In genomic region chr15:45185903-45186770, GRCh38 we compare ENCODE assay signal across 9 cellular contexts. TPM values are rescaled to one million over a fixed set of nuclear protein-coding genes. Genes with fewer than 3 reads are reported as not detected.
A peak's percentile ranks its signal among the peaks of the same experiment; 100 is the strongest.
DNase-seq lines count a peak whose midpoint lies in the region; TF ChIP-seq lines count a peak whose summit lies in the region.
"Had no signal": no experiment of that assay in that cellular context is flagged by ENCODE, and none has a peak within 500 bp of the region (broad histone marks: within the 10 kb centered on the region; RNA-seq: fewer than 3 reads in every experiment).

No MANE protein-coding gene starts in this region.

- intact Hi-C loops in mammary epithelial cell (cut with micrococcal nuclease), result no loop called here

- no peaks in the 10 kb centered on the region for H3K36me3 Mint-ChIP-seq in activated CD4-positive, alpha-beta T cell treated with anti-CD3 and anti-CD28 coated beads, Interleukin-2, amount 10 ng/mL, durations not matched to agents 7 days and 5 days (ENCODE audit: low read depth)

- no peak for TF ChIP-seq EP300 in tibial nerve (IDR thresholded peaks at IDR 0.05)

- no peaks in the 10 kb centered on the region for H3K27me3 ChIP-seq in mammary epithelial cell (ENCODE audit: insufficient read depth, low read length)
- H3K27me3 ChIP-seq in tibial nerve, result no peaks in the 10 kb centered on the region

- POLR2A ChIA-PET in activated CD4-positive, alpha-beta T cell treated with anti-CD3 and anti-CD28 coated beads, Interleukin-2, amount 10 ng/mL, durations not matched to agents 7 days and 5 days (lab: Charles Lee), result no interaction called here

- 36% methylated on average over 7 of the region's 8 CpGs for WGBS in mammary epithelial cell (ENCODE audit: low coverage, missing lambda C conversion rate)
- 77 to 84% methylated on average over 5 of the region's 8 CpGs for WGBS in mesodermal cell (ENCODE audit: insufficient coverage in 2 of 2), 2 experiments
- WGBS in tibial nerve, 2 donors, result 34 to 41% methylated on average over 8 of the region's 8 CpGs

- in situ Hi-C loops in mammary epithelial cell (cut with MboI; ENCODE audit: low sequenced_read_pairs in 2 of 2), result no loop called here

- H3K9ac ChIP-seq in mammary epithelial cell (ENCODE audit: insufficient read depth, low read length), result no peak overlapping the region

- H3K79me2 ChIP-seq in mammary epithelial cell (ENCODE audit: insufficient read depth, low read length), result no peaks in the 10 kb centered on the region

- H3K4me1 ChIP-seq in mammary epithelial cell (ENCODE audit: insufficient read depth, low read length) (peaks cover 6% of the 10 kb centered on the region), mesodermal cell (ENCODE audit: control insufficient read depth, insufficient read depth, low read length, poor library complexity, severe bottlenecking) (peaks cover 17% of the 10 kb centered on the region), tibial nerve (peaks cover 0 to 41% (median 17%) of the 10 kb centered on the region in 4 donors)

- peaks cover 12% of the 10 kb centered on the region for H3K4me1 Mint-ChIP-seq in activated CD4-positive, alpha-beta T cell treated with anti-CD3 and anti-CD28 coated beads, Interleukin-2, amount 10 ng/mL, durations not matched to agents 7 days and 5 days

- H3K9me3 Mint-ChIP-seq in activated CD4-positive, alpha-beta T cell treated with anti-CD3 and anti-CD28 coated beads, Interleukin-2, amount 10 ng/mL, durations not matched to agents 7 days and 5 days, result no peaks in the 10 kb centered on the region

- peak overlapping the region; percentile 64 for H3K4me3 Mint-ChIP-seq in activated CD4-positive, alpha-beta T cell treated with anti-CD3 and anti-CD28 coated beads, Interleukin-2, amount 10 ng/mL, durations not matched to agents 7 days and 5 days

- BruUV-seq in mammary epithelial cell (replicated peaks; lab: Mats Ljungman, UMichigan), result no TSS peak

- no peak for TF ChIP-seq CTCF in mammary epithelial cell (conservative IDR thresholded peaks at IDR 0.05 in 1 of 2, IDR thresholded peaks at IDR 0.05 in 1 of 2; ENCODE audit: extremely low read depth in 1 of 2, insufficient read depth in 1 of 2, low read depth in 1 of 2, low read length in 2 of 2)
- TF ChIP-seq CTCF in tibial nerve (IDR thresholded peaks at IDR 0.05), result no peak

- CTCF ChIA-PET in activated CD4-positive, alpha-beta T cell treated with anti-CD3 and anti-CD28 coated beads, Interleukin-2, amount 10 ng/mL, durations not matched to agents 7 days and 5 days (lab: Charles Lee), result interaction anchor here (0.7 to 2.1 kb wide), 6 partner anchors 12 to 23 kb away, joined by 3 to 13 read pairs (median 4); no protein-coding TSS in a partner anchor
- CTCF ChIA-PET in mammary epithelial cell (lab: Charles Lee; ENCODE audit: low non-redundant PET), result no interaction called here

- H3K4me3 ChIP-seq in mammary epithelial cell (replicated peaks in 1 of 3; ENCODE audit: insufficient read depth in 1 of 3, low read depth in 2 of 3, low read length in 3 of 3) (no peak overlapping the region), mesodermal cell (ENCODE audit: extremely low read depth, insufficient read depth, low read length, poor library complexity, severe bottlenecking) (peak overlapping the region; percentile 63), tibial nerve (peak overlapping the region; percentile 62 to 91 (median 76))

- dilution Hi-C loops in mammary epithelial cell (cut with HindIII; ENCODE audit: low sequenced_read_pairs), result no loop called here

- H2AFZ ChIP-seq in mammary epithelial cell (ENCODE audit: low read depth, low read length), result peak overlapping the region; percentile 10

- peaks cover 22% of the 10 kb centered on the region for H3K27me3 Mint-ChIP-seq in activated CD4-positive, alpha-beta T cell treated with anti-CD3 and anti-CD28 coated beads, Interleukin-2, amount 10 ng/mL, durations not matched to agents 7 days and 5 days

- TF ChIP-seq POLR2A in tibial nerve (IDR thresholded peaks at IDR 0.05), result no peak

- H3K27ac ChIP-seq in mammary epithelial cell (ENCODE audit: insufficient read depth, low read depth, low read length), result no peak overlapping the region
- peak overlapping the region; percentile 24 for H3K27ac ChIP-seq in mesodermal cell (ENCODE audit: low read depth, low read length, severe bottlenecking)
- H3K27ac ChIP-seq in tibial nerve, result peak overlapping the region; percentile 84 to 96 (median 90)

- H3K4me2 ChIP-seq in mammary epithelial cell (ENCODE audit: insufficient read depth, low read depth, low read length), result no peak overlapping the region

- no peak overlapping the region for H3K27ac Mint-ChIP-seq in activated CD4-positive, alpha-beta T cell treated with anti-CD3 and anti-CD28 coated beads, Interleukin-2, amount 10 ng/mL, durations not matched to agents 7 days and 5 days

- H3K9me3 ChIP-seq in mammary epithelial cell (replicated peaks; ENCODE audit: insufficient read depth, low read length), result no peaks in the 10 kb centered on the region
- no peaks in the 10 kb centered on the region for H3K9me3 ChIP-seq in mesodermal cell (ENCODE audit: control insufficient read depth, low read length)
- H3K9me3 ChIP-seq in tibial nerve, result no peaks in the 10 kb centered on the region

- no peak for DNase-seq in activated CD4-positive, alpha-beta T cell treated with anti-CD3 and anti-CD28 coated beads, Interleukin-2, amount 10 ng/mL, durations not matched to agents 7 days and 5 days
- DNase-seq in activated CD4-positive, alpha-beta T cell treated with anti-CD3 and anti-CD28 coated beads, Interleukin-2, amount 50 U/mL, for 1 hour, result no peak
- DNase-seq in mammary epithelial cell (no peak), tibial nerve (ENCODE audit: low spot score in 2 of 2) (no peak), NCI-H1417 (lab: John Stamatoyannopoulos, UW) (no peak), SIG-M5 (lab: John Stamatoyannopoulos, UW) (no peak), MV-4-11 (lab: John Stamatoyannopoulos, UW) (no peak)
- DNase-seq: AML-193 had no signal

- no peaks in the 10 kb centered on the region for H4K20me1 ChIP-seq in mammary epithelial cell (ENCODE audit: insufficient read depth, low read length)

- H3K36me3 ChIP-seq in mammary epithelial cell (ENCODE audit: insufficient read depth, low read length), result no peaks in the 10 kb centered on the region
- H3K36me3 ChIP-seq in mesodermal cell (ENCODE audit: control insufficient read depth, insufficient read depth, low read length), result peaks cover 16% of the 10 kb centered on the region
- no peaks in the 10 kb centered on the region for H3K36me3 ChIP-seq in tibial nerve

RNA-seq across cellular contexts. Expression of gene SHF, which starts 1.6 kb away (rescaled TPM):
- total RNA-seq in activated CD4-positive, alpha-beta T cell treated with anti-CD3 and anti-CD28 coated beads, Interleukin-2, amount 10 ng/mL, durations not matched to agents 7 days and 5 days, result under 1 TPM; 0.79 to 0.92 TPM
- total RNA-seq in mammary epithelial cell, result 1 to 10 TPM in 1 of 2 donors, under 1 TPM in 1; 0.50 to 1.3 TPM
- 1.0 TPM for polyA plus RNA-seq in mammary epithelial cell
- not detected for polyA minus RNA-seq in mammary epithelial cell
- 32.1 TPM for polyA plus RNA-seq in mesodermal cell (2013, experiment 1 of 2)
- polyA plus RNA-seq in mesodermal cell (2013, experiment 2 of 2), result 24.2 TPM
- 10 to 100 TPM; 18.8 to 36.6 (median 25.5) TPM for total RNA-seq in tibial nerve

RNA-seq across cellular contexts. Expression of gene DUOX1, which starts 56.3 kb away (rescaled TPM):
- not detected for total RNA-seq in activated CD4-positive, alpha-beta T cell treated with anti-CD3 and anti-CD28 coated beads, Interleukin-2, amount 10 ng/mL, durations not matched to agents 7 days and 5 days
- total RNA-seq in mammary epithelial cell (10 to 100 TPM; 15.0 to 42.8 TPM), tibial nerve (1 to 10 TPM; 1.5 to 4.2 (median 3.9) TPM)
- 10.5 TPM for polyA plus RNA-seq in mammary epithelial cell
- polyA minus RNA-seq in mammary epithelial cell, result 25.9 TPM
- 0.55 TPM for polyA plus RNA-seq in mesodermal cell (2013, experiment 1 of 2)
- 0.81 TPM for polyA plus RNA-seq in mesodermal cell (2013, experiment 2 of 2)

RNA-seq across cellular contexts. Expression of gene DUOXA1, which starts 56.5 kb away (rescaled TPM):
- total RNA-seq in activated CD4-positive, alpha-beta T cell treated with anti-CD3 and anti-CD28 coated beads, Interleukin-2, amount 10 ng/mL, durations not matched to agents 7 days and 5 days, result not detected
- total RNA-seq in mammary epithelial cell (1 to 10 TPM; 1.8 to 5.5 TPM), tibial nerve (1 to 10 TPM; 1.1 to 7.5 (median 1.9) TPM)
- 2.2 TPM for polyA plus RNA-seq in mammary epithelial cell
- not detected for polyA minus RNA-seq in mammary epithelial cell
- 0.85 TPM for polyA plus RNA-seq in mesodermal cell (2013, experiment 1 of 2)
- 0.46 TPM for polyA plus RNA-seq in mesodermal cell (2013, experiment 2 of 2)

Comparison
In these comparisons a context has a peak if more than half of its experiments do, and no peak if none do; other contexts are left out.
1. H3K4me3 ChIP-seq: peak in mesodermal cell (single experiment) and tibial nerve (4 of 4); none in mammary epithelial cell (0 of 3).
2. RNA of gene SHF, which starts 1.6 kb away (total RNA-seq): 18.8 to 36.6 TPM in tibial nerve; 0.50 to 1.3 TPM in mammary epithelial cell and 0.79 to 0.92 TPM in activated CD4-positive, alpha-beta T cell treated with anti-CD3 and anti-CD28 coated beads, Interleukin-2, amount 10 ng/mL, durations not matched to agents 7 days and 5 days; every median in the first group is over 4 times any median in the second.